1 cellular context compared by ENCODE assay signal in the genomic region with DNA sequence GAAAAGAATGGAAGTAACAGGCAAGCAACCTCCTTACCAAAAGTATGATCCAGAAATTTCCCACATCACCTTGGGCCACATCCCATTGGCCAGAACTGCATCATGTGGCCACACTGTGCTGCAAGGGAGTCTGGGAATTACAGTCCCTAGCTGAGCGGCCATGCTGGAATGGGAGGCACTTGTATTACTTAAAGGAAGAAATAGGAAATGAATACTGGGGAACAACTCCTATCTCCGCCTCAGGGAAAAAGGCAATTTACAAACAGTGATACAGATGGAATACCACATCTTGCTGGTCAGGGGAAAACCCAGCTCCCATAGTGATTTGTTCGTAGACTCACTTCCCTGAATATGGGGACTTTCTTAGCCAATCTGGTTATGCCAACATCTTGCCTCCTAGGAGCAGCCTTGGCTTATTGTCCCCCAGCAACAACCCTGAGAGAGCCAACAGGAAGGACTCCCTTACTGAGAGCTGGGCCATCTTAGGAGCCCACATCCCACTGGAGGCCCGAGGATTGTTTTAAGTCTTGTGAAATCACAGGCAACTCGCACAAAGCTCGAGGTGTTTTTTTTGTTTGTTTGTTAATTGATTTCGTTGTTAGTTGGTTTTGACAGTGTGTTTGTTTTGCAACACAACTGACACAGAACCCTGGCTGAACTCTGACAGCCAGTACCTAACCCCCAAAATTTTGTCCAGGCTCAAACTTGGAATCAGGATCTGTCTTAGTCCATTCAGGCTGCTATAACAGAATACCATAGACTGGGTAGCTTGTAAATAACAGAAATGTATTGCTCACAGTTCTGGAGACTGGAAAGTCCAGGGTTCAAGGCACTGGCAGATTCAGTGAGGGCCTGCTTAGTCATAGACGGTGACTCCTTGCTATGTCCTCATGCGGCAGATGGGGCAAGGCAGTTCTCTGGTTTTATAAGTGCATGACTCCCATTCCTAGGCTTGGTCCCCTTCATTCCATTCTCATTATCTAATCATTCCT.
TF ChIP-seq lines count a peak whose summit lies in the region.

No MANE protein-coding gene starts in this region.

TF ChIP-seq in HEK293, 187 proteins besides CTCF, POLR2A, EP300 and RAD21 (continued from another document):
- TF ChIP-seq ZFHX2 (tag by site-specific recombination; conservative IDR thresholded peaks at IDR 0.05): no peak
